Comparison of ENCODE assay signal across 21 cellular contexts in the genomic region with DNA sequence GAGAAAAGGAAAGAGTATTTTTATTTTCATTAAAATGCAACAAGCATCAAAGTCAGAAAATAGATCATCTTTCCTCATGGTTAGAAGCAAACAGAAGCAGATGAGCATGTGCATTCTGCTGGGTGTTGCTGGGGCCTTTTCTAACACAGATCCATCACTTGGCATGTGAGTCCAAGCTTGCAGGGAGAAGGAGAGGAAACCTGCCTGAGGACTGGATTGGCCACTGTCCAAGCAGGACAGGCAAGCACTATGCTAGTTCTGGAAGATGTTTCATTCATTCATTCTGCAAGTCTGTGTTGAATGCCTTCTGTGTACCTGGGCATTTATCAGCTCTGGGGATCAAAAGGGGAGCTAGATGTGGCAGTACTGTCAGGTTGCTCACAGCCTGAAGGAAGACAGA.
DNase-seq lines count a peak whose midpoint lies in the region; ATAC-seq and TF ChIP-seq lines count a peak whose summit lies in the region.
"Had no signal": no experiment of that assay in that cellular context is flagged by ENCODE, and none has a peak within 500 bp of the region (broad histone marks: within the 10 kb centered on the region; RNA-seq: fewer than 3 reads in every experiment).

No MANE protein-coding gene starts in this region.

- H3K4me3 Mint-ChIP-seq in GM23338 = no peak overlapping the region
- H3K4me3 Mint-ChIP-seq: CD14-positive monocyte; CD4-positive, alpha-beta T cell; CD8-positive, alpha-beta memory T cell had no signal

- peaks cover 7% of the 10 kb centered on the region; the same call in 1 of the 2 replicates for H3K9me2 ChIP-seq in GM23338 (ENCODE audit: insufficient read depth)

- H3F3A ChIP-seq in GM23338 (replicated peaks; ENCODE audit: low read depth) = no peaks in the 10 kb centered on the region

- H3K36me3 ChIP-seq in GM23338 (ENCODE audit: insufficient read depth) = no peaks in the 10 kb centered on the region
- H3K36me3 ChIP-seq in brain microvascular endothelial cell (replicated peaks) = no peaks in the 10 kb centered on the region
- H3K36me3 ChIP-seq in mesenchymal stem cell (ENCODE audit: control insufficient read depth in 1 of 2, insufficient read depth in 2 of 2, low read depth in 1 of 2, low read length in 2 of 2) = no peaks in the 10 kb centered on the region
- H3K36me3 ChIP-seq: BE2C; BLaER1 treated with 17β-estradiol and CSF1 and Interleukin-3, amounts not matched to agents 10 nM and 100 nM had no signal

- H3K27ac ChIP-seq in GM23338 (ENCODE audit: low read depth) = no peak overlapping the region
- H3K27ac ChIP-seq in brain microvascular endothelial cell = no peak overlapping the region
- no peak overlapping the region for H3K27ac ChIP-seq in mesenchymal stem cell (ENCODE audit: low read length, poor library complexity, severe bottlenecking)
- H3K27ac ChIP-seq: 22Rv1; BLaER1 treated with 17β-estradiol and CSF1 and Interleukin-3, amounts not matched to agents 10 nM and 100 nM had no signal

- intact Hi-C loops in left colon (cut with DNase I, micrococcal nuclease) = no loop called here

- no peak overlapping the region for H4K91ac ChIP-seq in mesenchymal stem cell (ENCODE audit: low read length)

- no peak overlapping the region for H4K8ac ChIP-seq in mesenchymal stem cell (ENCODE audit: low read length)

- H2BK12ac ChIP-seq in mesenchymal stem cell (ENCODE audit: low read length in 2 of 2) = no peak overlapping the region

- in situ Hi-C loops in brain microvascular endothelial cell (cut with HindIII; ENCODE audit: low pct_ligation_motif_present, low sequenced_read_pairs) = no loop called here

- H3K4me1 ChIP-seq in GM23338 (ENCODE audit: insufficient read depth) (no peaks in the 10 kb centered on the region), mesenchymal stem cell (ENCODE audit: control insufficient read depth, insufficient read depth, low read depth, low read length) (no peaks in the 10 kb centered on the region)
- H3K4me1 ChIP-seq: BE2C; BLaER1 treated with 17β-estradiol and CSF1 and Interleukin-3, amounts not matched to agents 10 nM and 100 nM had no signal

- no peak overlapping the region for H3K14ac ChIP-seq in mesenchymal stem cell (ENCODE audit: low read length in 2 of 2)

- H3K9me3 Mint-ChIP-seq in GM23338 = no peaks in the 10 kb centered on the region
- H3K9me3 Mint-ChIP-seq: CD4-positive, alpha-beta T cell had no signal

- H2BK120ac ChIP-seq in mesenchymal stem cell (ENCODE audit: low read depth, low read length) = no peak overlapping the region

- no peak for TF ChIP-seq CTCF in GM23338 (conservative IDR thresholded peaks at IDR 0.05; ENCODE audit: low read depth in 2 of 2)
- TF ChIP-seq CTCF in brain microvascular endothelial cell (IDR thresholded peaks at IDR 0.05; ENCODE audit: low read depth, low read length, missing control alignments) = no peak

- H2AFZ ChIP-seq in GM23338 (peak overlapping the region; percentile 64), mesenchymal stem cell (ENCODE audit: low read depth, low read length) (no peak overlapping the region)

- no peaks in the 10 kb centered on the region for H3K4me1 Mint-ChIP-seq in GM23338
- H3K4me1 Mint-ChIP-seq: CD14-positive monocyte; CD8-positive, alpha-beta memory T cell had no signal

- H3K18ac ChIP-seq in mesenchymal stem cell (ENCODE audit: low read depth in 1 of 2, low read length in 2 of 2) = no peak overlapping the region

- no peak overlapping the region for H3K23ac ChIP-seq in mesenchymal stem cell (ENCODE audit: low read length in 2 of 2)

- no peaks in the 10 kb centered on the region for H3K27me3 Mint-ChIP-seq in GM23338 (ENCODE audit: insufficient read depth, low read depth, poor library complexity)
- H3K27me3 Mint-ChIP-seq: CD8-positive, alpha-beta memory T cell had no signal

- no peak overlapping the region for H2BK15ac ChIP-seq in mesenchymal stem cell (ENCODE audit: low read depth, poor library complexity, severe bottlenecking)

- peaks cover 6% of the 10 kb centered on the region for H3K9me3 ChIP-seq in mesenchymal stem cell (ENCODE audit: control insufficient read depth, low read length)
- H3K9me3 ChIP-seq: BE2C had no signal

- H3K79me2 ChIP-seq in GM23338 (replicated peaks; ENCODE audit: insufficient read depth) = no peaks in the 10 kb centered on the region

- no peak for DNase-seq in GM23338 (ENCODE audit: low spot score)
- DNase-seq in left colon = no peak
- peak; percentile 4 for DNase-seq in occipital lobe (lab: John Stamatoyannopoulos, UW)
- DNase-seq in brain microvascular endothelial cell = no peak
- no peak for DNase-seq in AG08396 (ENCODE audit: low spot score)
- DNase-seq in mesenchymal stem cell = no peak
- DNase-seq: AML-193; BE2C; CD4-positive, alpha-beta T cell; CD8-positive, alpha-beta memory T cell; DMS 273 treated with DMSO at 0.1 percent for 48 hours; DMS79; EL; GDM1; GOT3; H7; HCEC 1CT had no signal

- no peak overlapping the region for H2BK5ac ChIP-seq in mesenchymal stem cell (ENCODE audit: low read depth, low read length, poor library complexity, severe bottlenecking)

- H4K20me1 ChIP-seq in GM23338 (replicated peaks; ENCODE audit: insufficient read depth) = no peaks in the 10 kb centered on the region
- H4K20me1 ChIP-seq: BLaER1 treated with 17β-estradiol and CSF1 and Interleukin-3, amounts not matched to agents 10 nM and 100 nM had no signal

- H3K4me2 ChIP-seq in GM23338 (no peak overlapping the region), mesenchymal stem cell (ENCODE audit: low read length, poor library complexity, severe bottlenecking) (no peak overlapping the region)
- H3K4me2 ChIP-seq: BLaER1 treated with 17β-estradiol and CSF1 and Interleukin-3, amounts not matched to agents 10 nM and 100 nM had no signal

- no peak overlapping the region for H3K9ac ChIP-seq in mesenchymal stem cell (ENCODE audit: low read length)
- H3K9ac ChIP-seq: BLaER1 treated with 17β-estradiol and CSF1 and Interleukin-3, amounts not matched to agents 10 nM and 100 nM had no signal

- H2AK5ac ChIP-seq in mesenchymal stem cell (ENCODE audit: low read length, severe bottlenecking) = no peak overlapping the region

- no peak overlapping the region for H3K4ac ChIP-seq in mesenchymal stem cell (ENCODE audit: low read depth in 1 of 2, low read length in 2 of 2)

- no peak overlapping the region for H3K4me3 ChIP-seq in GM23338
- no peak overlapping the region for H3K4me3 ChIP-seq in brain microvascular endothelial cell (ENCODE audit: low read depth, low read length)
- H3K4me3 ChIP-seq in mesenchymal stem cell (ENCODE audit: insufficient read depth in 1 of 2, low read depth in 1 of 2, low read length in 2 of 2) = no peak overlapping the region
- H3K4me3 ChIP-seq: BLaER1 treated with 17β-estradiol and CSF1 and Interleukin-3, amounts not matched to agents 10 nM and 100 nM; GM12878 had no signal

- H3K27ac Mint-ChIP-seq in GM23338 = no peak overlapping the region
- H3K27ac Mint-ChIP-seq: CD14-positive monocyte; CD4-positive, alpha-beta T cell had no signal

- H3K36me3 Mint-ChIP-seq in GM23338 (ENCODE audit: low read depth) = no peaks in the 10 kb centered on the region
- H3K36me3 Mint-ChIP-seq: CD14-positive monocyte; CD8-positive, alpha-beta memory T cell had no signal

- ATAC-seq in GM23338 = no peak
- peak; percentile 7 for ATAC-seq in left colon
- ATAC-seq: GM12878 had no signal

- no peaks in the 10 kb centered on the region for H3K27me3 ChIP-seq in GM23338 (ENCODE audit: insufficient read depth)
- no peaks in the 10 kb centered on the region for H3K27me3 ChIP-seq in brain microvascular endothelial cell (replicated peaks)
- H3K27me3 ChIP-seq in mesenchymal stem cell (ENCODE audit: control insufficient read depth in 1 of 2, insufficient read depth in 1 of 2, low read length in 2 of 2) = no peaks in the 10 kb centered on the region
- H3K27me3 ChIP-seq: BE2C; BLaER1 treated with 17β-estradiol and CSF1 and Interleukin-3, amounts not matched to agents 10 nM and 100 nM had no signal

- no peaks in the 10 kb centered on the region for H3K79me1 ChIP-seq in mesenchymal stem cell (replicated peaks; ENCODE audit: low read length, poor library complexity, severe bottlenecking)

TF ChIP-seq in GM23338, 12 proteins besides CTCF, POLR2A, EP300 and RAD21 (continues in another document):
- no peak for TF ChIP-seq ZNF114 (CRISPR knock-in tag; IDR thresholded peaks at IDR 0.05)
